9 cellular contexts compared by ENCODE assay signal in the genomic region with DNA sequence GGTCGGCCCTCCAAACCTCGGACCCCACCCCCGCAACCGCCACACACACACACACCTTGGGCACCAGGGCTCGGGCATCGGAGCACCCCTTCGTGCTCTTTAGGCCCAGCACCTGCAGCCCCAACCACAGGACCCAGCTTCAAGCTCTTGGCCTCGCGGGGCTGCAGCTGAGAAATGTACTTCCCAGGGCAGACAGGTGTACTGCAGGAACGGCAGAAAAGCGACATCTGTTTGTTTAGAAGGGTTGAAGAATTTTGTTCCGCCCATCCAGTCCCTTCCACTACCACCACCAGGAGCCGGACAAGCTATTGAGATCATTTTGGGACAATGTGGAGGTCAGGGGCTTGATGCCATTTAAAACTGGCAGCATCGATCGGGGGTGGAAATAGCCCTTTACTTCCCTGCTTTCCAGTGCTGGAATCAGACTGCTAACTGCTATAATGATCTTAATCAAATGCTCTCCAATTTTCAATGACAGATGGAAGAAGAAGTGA. TPM values are rescaled to one million over a fixed set of nuclear protein-coding genes. Genes with fewer than 3 reads are reported as not detected.
DNase-seq lines count a peak whose midpoint lies in the region; ATAC-seq and TF ChIP-seq lines count a peak whose summit lies in the region.
"Had no signal": no experiment of that assay in that cellular context is flagged by ENCODE, and none has a peak within 500 bp of the region (broad histone marks: within the 10 kb centered on the region; RNA-seq: fewer than 3 reads in every experiment).

No MANE protein-coding gene starts in this region.

- H3K4me1 ChIP-seq in BLaER1 treated with 17β-estradiol and CSF1 and Interleukin-3, amounts not matched to agents 10 nM and 100 nM = peaks cover 10 to 22% (median 18%) of the 10 kb centered on the region in 10 experiments; a peak in 17 of 20 replicates
- H3K4me1 ChIP-seq in neural progenitor cell = peaks cover 21% of the 10 kb centered on the region

- TF ChIP-seq CTCF in neural progenitor cell (IDR thresholded peaks at IDR 0.05) = no peak

- H3K4me3 ChIP-seq in BLaER1 treated with 17β-estradiol and CSF1 and Interleukin-3, amounts not matched to agents 10 nM and 100 nM = peak overlapping the region; percentile 52 to 69 (median 58); a peak in 17 of 20 replicates
- H3K4me3 ChIP-seq in neural progenitor cell = peak overlapping the region; percentile 65

- H3K9me3 Mint-ChIP-seq in neural progenitor cell = no peaks in the 10 kb centered on the region

- H3K27me3 Mint-ChIP-seq in neural progenitor cell (ENCODE audit: insufficient read depth, low read depth) = peaks cover 8% of the 10 kb centered on the region

- DNase-seq in NCI-H1105 (lab: John Stamatoyannopoulos, UW) (peak; percentile 51), ecto neural progenitor cell (ENCODE audit: low spot score) (peak; percentile 63), neural progenitor cell (ENCODE audit: low spot score) (no peak), activated gamma-delta T cell (lab: John Stamatoyannopoulos, UW) (no peak), GM03348 (ENCODE audit: low spot score) (no peak)
- DNase-seq: stimulated activated CD4-positive, alpha-beta T cell treated with anti-CD3 and anti-CD28 coated beads, Interleukin-4, amount 100 ng/mL, for 1 hour had no signal

- peaks cover 0 to 27% (median 18%) of the 10 kb centered on the region in 11 experiments; a peak in 16 of 22 replicates for H4K20me1 ChIP-seq in BLaER1 treated with 17β-estradiol and CSF1 and Interleukin-3, amounts not matched to agents 10 nM and 100 nM
- peaks cover 6% of the 10 kb centered on the region for H4K20me1 ChIP-seq in neural progenitor cell (ENCODE audit: low read depth)

- no peak overlapping the region for H3K9ac ChIP-seq in BLaER1 treated with 17β-estradiol and CSF1 and Interleukin-3, amounts not matched to agents 10 nM and 100 nM
- no peak overlapping the region for H3K9ac ChIP-seq in neural progenitor cell

- H3K27ac ChIP-seq in BLaER1 treated with 17β-estradiol and CSF1 and Interleukin-3, amounts not matched to agents 10 nM and 100 nM = no peak overlapping the region
- H3K27ac ChIP-seq in neural progenitor cell = no peak overlapping the region

- H3F3A ChIP-seq in neural progenitor cell (ENCODE audit: low read depth) = peaks cover 24% of the 10 kb centered on the region

- H3K4me2 ChIP-seq in BLaER1 treated with 17β-estradiol and CSF1 and Interleukin-3, amounts not matched to agents 10 nM and 100 nM = peak overlapping the region; percentile 80 to 99 (median 95)
- H3K4me2 ChIP-seq in neural progenitor cell = peak overlapping the region; percentile 92

- H3K27ac Mint-ChIP-seq in neural progenitor cell = no peak overlapping the region

- H2AFZ ChIP-seq in neural progenitor cell (replicated peaks) = peak overlapping the region; percentile 3

- H3K27me3 ChIP-seq in BLaER1 treated with 17β-estradiol and CSF1 and Interleukin-3, amounts not matched to agents 10 nM and 100 nM = peaks cover 86 to 98% (median 92%) of the 10 kb centered on the region in 11 experiments
- H3K27me3 ChIP-seq in neural progenitor cell = peaks cover 85% of the 10 kb centered on the region

- H3K9me3 ChIP-seq in BLaER1 treated with 17β-estradiol and CSF1 and Interleukin-3, amounts not matched to agents 10 nM and 100 nM (replicated peaks in 1 of 11) = no peaks in the 10 kb centered on the region
- no peaks in the 10 kb centered on the region for H3K9me3 ChIP-seq in neural progenitor cell (ENCODE audit: low read depth)

- peak overlapping the region; percentile 86 for H3K4me3 Mint-ChIP-seq in neural progenitor cell

- no peaks in the 10 kb centered on the region for H3K79me2 ChIP-seq in neural progenitor cell (ENCODE audit: low read depth)

- no peaks in the 10 kb centered on the region for H3K36me3 ChIP-seq in BLaER1 treated with 17β-estradiol and CSF1 and Interleukin-3, amounts not matched to agents 10 nM and 100 nM
- no peaks in the 10 kb centered on the region for H3K36me3 ChIP-seq in neural progenitor cell

- peaks cover 49% of the 10 kb centered on the region for H3K4me1 Mint-ChIP-seq in neural progenitor cell

- no peak for ATAC-seq in HG02759 (IDR thresholded peaks at IDR 0.05; ENCODE audit: unreplicated experiment)
- no peak for ATAC-seq in HG02885 (IDR thresholded peaks at IDR 0.05; ENCODE audit: poor library complexity, unreplicated experiment)

- no peaks in the 10 kb centered on the region for H3K36me3 Mint-ChIP-seq in neural progenitor cell

RNA-seq across cellular contexts. Expression of a gene that starts 1.7 kb away (rescaled TPM):
- 2.5 and 2.8 TPM in 2 replicates for total RNA-seq in neural progenitor cell (ENCODE audit: low replicate concordance)

Comparison
In these comparisons a context has a peak if more than half of its experiments do, and no peak if none do; other contexts are left out.
1. DNase-seq: peak in NCI-H1105 (single experiment) and ecto neural progenitor cell (single experiment); none in neural progenitor cell (single experiment), activated gamma-delta T cell (single experiment) and GM03348 (single experiment).